21 cellular contexts compared by ENCODE assay signal in the genomic region with DNA sequence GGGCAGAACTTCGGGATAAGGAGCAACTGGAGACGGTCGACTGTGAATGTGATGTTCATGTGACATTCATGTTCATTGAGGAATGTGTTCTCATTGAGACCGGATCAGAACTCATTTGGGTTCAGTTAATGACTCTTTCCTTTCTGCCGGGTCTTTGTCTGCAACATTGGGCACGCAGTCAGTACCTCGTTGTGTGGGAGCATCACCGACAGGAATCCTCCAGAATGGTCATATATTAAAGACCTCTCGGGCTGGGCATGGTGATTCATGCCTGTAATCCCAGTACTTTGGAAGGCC.
DNase-seq lines count a peak whose midpoint lies in the region; ATAC-seq and TF ChIP-seq lines count a peak whose summit lies in the region.
"Had no signal": no experiment of that assay in that cellular context is flagged by ENCODE, and none has a peak within 500 bp of the region (broad histone marks: within the 10 kb centered on the region; RNA-seq: fewer than 3 reads in every experiment).

No MANE protein-coding gene starts in this region.

- RAD21 ChIA-PET in HCT116 (lab: Charles Lee; ENCODE audit: low non-redundant PET in 1 of 2, low total read pairs in 2 of 2, uncharacterized antibody in 2 of 2, unreplicated experiment in 2 of 2) = no interaction called here

- H3K4me2 ChIP-seq in HCT116 (ENCODE audit: low read length) (peak overlapping the region; percentile 12; the same call in 1 of the 2 replicates), PC-9 (no peak overlapping the region)
- H3K4me2 ChIP-seq: A549 had no signal

- H3K27me3 ChIP-seq in HCT116 (ENCODE audit: insufficient read depth, low read length) (no peaks in the 10 kb centered on the region), PC-9 (ENCODE audit: insufficient read depth, low read depth) (no peaks in the 10 kb centered on the region), uterus (no peaks in the 10 kb centered on the region)

- H3K4me3 Mint-ChIP-seq in effector memory CD8-positive, alpha-beta T cell = no peak overlapping the region
- H3K4me3 Mint-ChIP-seq in nephron progenitor cell = peak overlapping the region; percentile 11
- H3K4me3 Mint-ChIP-seq: B cell, CD14-positive monocyte had no signal

- POLR2A ChIA-PET in HCT116 (lab: Charles Lee) = interaction anchor here (0.5 to 0.9 kb wide), 2 partner anchors 31 to 80 kb away, joined by 4 to 5 read pairs; no protein-coding TSS in a partner anchor
- POLR2A ChIA-PET in PC-9 (lab: Charles Lee; ENCODE audit: unreplicated experiment) = no interaction called here

- H3K27ac Mint-ChIP-seq in effector memory CD8-positive, alpha-beta T cell = peak overlapping the region; percentile 62 to 86
- peak overlapping the region; percentile 64 for H3K27ac Mint-ChIP-seq in nephron progenitor cell
- H3K27ac Mint-ChIP-seq: B cell, CD14-positive monocyte had no signal

- H3K9ac ChIP-seq in HCT116 (ENCODE audit: low read length) = no peak overlapping the region

- peaks cover 44 to 70% of the 10 kb centered on the region in 2 donors for H3K4me1 Mint-ChIP-seq in effector memory CD8-positive, alpha-beta T cell (ENCODE audit: low read depth in 2 of 2)
- peaks cover 52% of the 10 kb centered on the region for H3K4me1 Mint-ChIP-seq in nephron progenitor cell

- H3K27me3 Mint-ChIP-seq in effector memory CD8-positive, alpha-beta T cell = no peaks in the 10 kb centered on the region
- peaks cover 30% of the 10 kb centered on the region for H3K27me3 Mint-ChIP-seq in nephron progenitor cell (ENCODE audit: low read depth, poor library complexity)
- H3K27me3 Mint-ChIP-seq: B cell had no signal

- no peak overlapping the region for H3K27ac ChIP-seq in HCT116 (ENCODE audit: low read depth, low read length)
- H3K27ac ChIP-seq in PC-9 = no peak overlapping the region
- no peak overlapping the region for H3K27ac ChIP-seq in uterus
- H3K27ac ChIP-seq: A549 had no signal

- peak; percentile 86 for DNase-seq in DMS53 (lab: John Stamatoyannopoulos, UW)
- no peak for DNase-seq in HCT116 (ENCODE audit: low read depth, low spot score)
- DNase-seq in effector memory CD8-positive, alpha-beta T cell = no peak
- no peak for DNase-seq in nephron progenitor cell
- no peak for DNase-seq in left lobe of liver (ENCODE audit: low spot score)
- DNase-seq in PC-9 = no peak
- no peak for DNase-seq in inferior parietal cortex (ENCODE audit: extremely low spot score)
- DNase-seq in uterus = no peak
- DNase-seq: COR-L47, DND-41, Kasumi-1, NCI-H1694 treated with DMSO at 0.1 percent for 48 hours, NCI-H2081 treated with DMSO at 0.1 percent for 48 hours, NCI-H2171 treated with DMSO at 0.1 percent for 48 hours, NCI-H446, NCI-H526, OCI-M1, Right ventricle myocardium superior had no signal

- H3K79me2 ChIP-seq in HCT116 (ENCODE audit: insufficient read depth, low read length) (no peaks in the 10 kb centered on the region), PC-9 (ENCODE audit: low read depth) (no peaks in the 10 kb centered on the region)

- no peaks in the 10 kb centered on the region for H3K9me3 Mint-ChIP-seq in effector memory CD8-positive, alpha-beta T cell
- H3K9me3 Mint-ChIP-seq in nephron progenitor cell = peaks cover 10% of the 10 kb centered on the region

- H3F3A ChIP-seq in PC-9 (ENCODE audit: insufficient read depth, low read depth) = no peaks in the 10 kb centered on the region

- BruUV-seq in HCT116 (replicated peaks; lab: Mats Ljungman, UMichigan) = no TSS peak
- BruUV-seq in PC-9 (replicated peaks; lab: Mats Ljungman, UMichigan) = no TSS peak

- no peaks in the 10 kb centered on the region for H3K9me2 ChIP-seq in HCT116 (ENCODE audit: insufficient read depth)
- H3K9me2 ChIP-seq in PC-9 (ENCODE audit: insufficient read depth) = no peaks in the 10 kb centered on the region

- intact Hi-C loops in HCT116 (cut with micrococcal nuclease) = no loop called here
- intact Hi-C loops in PC-9 (cut with micrococcal nuclease; ENCODE audit: unreplicated experiment) = no loop called here
- intact Hi-C loops in uterus (cut with DNase I; ENCODE audit: low total_unique reads) = no loop called here

- CTCF ChIA-PET in HCT116 (lab: Charles Lee) = no interaction called here
- CTCF ChIA-PET in PC-9 (lab: Charles Lee) = no interaction called here

- H3K4me1 ChIP-seq in HCT116 (ENCODE audit: control insufficient read depth in 1 of 2, insufficient read depth in 2 of 2, low read length in 2 of 2) (peaks cover 7 to 12% of the 10 kb centered on the region in 2 experiments), PC-9 (replicated peaks; ENCODE audit: insufficient read depth) (no peaks in the 10 kb centered on the region), uterus (no peaks in the 10 kb centered on the region)
- H3K4me1 ChIP-seq: A549 had no signal

- H2AFZ ChIP-seq in HCT116 (ENCODE audit: low read depth, low read length, poor library complexity, severe bottlenecking) = no peak overlapping the region
- no peak overlapping the region for H2AFZ ChIP-seq in PC-9

- no peak for TF ChIP-seq RAD21 in HCT116 (IDR thresholded peaks at IDR 0.05; ENCODE audit: low read depth)

- TF ChIP-seq POLR2A in HCT116 (IDR thresholded peaks at IDR 0.05; ENCODE audit: borderline replicate concordance, extremely low read depth, insufficient read depth, insufficient read length) (no peak), uterus (IDR thresholded peaks at IDR 0.05) (no peak)

- ATAC-seq in HCT116 = no peak
- no peak for ATAC-seq in effector memory CD8-positive, alpha-beta T cell (replicated peaks)
- ATAC-seq in left lobe of liver = no peak
- ATAC-seq: A549 had no signal

- H3K9me3 ChIP-seq in HCT116 (ENCODE audit: control insufficient read depth in 1 of 2, insufficient read depth in 1 of 2, low read depth in 1 of 2, low read length in 2 of 2) (peaks cover 0 to 6% of the 10 kb centered on the region in 2 experiments; a peak in 1 of 4 replicates), PC-9 (ENCODE audit: insufficient read depth, low read depth) (no peaks in the 10 kb centered on the region), uterus (no peaks in the 10 kb centered on the region)

- peaks cover 9% of the 10 kb centered on the region for H3K36me3 Mint-ChIP-seq in effector memory CD8-positive, alpha-beta T cell (ENCODE audit: insufficient read depth)
- peaks cover 11% of the 10 kb centered on the region for H3K36me3 Mint-ChIP-seq in nephron progenitor cell (ENCODE audit: low read depth)

- H3K4me3 ChIP-seq in HCT116 (replicated peaks in 1 of 2; ENCODE audit: low read depth in 1 of 2, low read length in 2 of 2) = no peak overlapping the region
- H3K4me3 ChIP-seq in PC-9 = no peak overlapping the region
- no peak overlapping the region for H3K4me3 ChIP-seq in uterus
- H3K4me3 ChIP-seq: A549 had no signal

- H3K36me3 ChIP-seq in HCT116 (ENCODE audit: control insufficient read depth in 1 of 2, insufficient read depth in 2 of 2, low read length in 2 of 2) (no peaks in the 10 kb centered on the region), PC-9 (ENCODE audit: low read depth) (no peaks in the 10 kb centered on the region), uterus (no peaks in the 10 kb centered on the region)

- H4K20me1 ChIP-seq in HCT116 (ENCODE audit: insufficient read depth) (no peaks in the 10 kb centered on the region), PC-9 (ENCODE audit: insufficient read depth) (no peaks in the 10 kb centered on the region)

- TF ChIP-seq CTCF in HCT116 (IDR thresholded peaks at IDR 0.05 in 2 of 3, conservative IDR thresholded peaks at IDR 0.05 in 1 of 3; ENCODE audit: borderline replicate concordance in 1 of 3, insufficient read depth in 1 of 3, low read depth in 2 of 3, low read length in 2 of 3) (no peak), nephron progenitor cell (IDR thresholded peaks at IDR 0.05) (no peak), PC-9 (conservative IDR thresholded peaks at IDR 0.05) (no peak), uterus (IDR thresholded peaks at IDR 0.05) (no peak)

TF ChIP-seq in HCT116, 20 proteins besides CTCF, POLR2A, EP300 and RAD21 (continues in another document):
- TF ChIP-seq, protein P1, sequence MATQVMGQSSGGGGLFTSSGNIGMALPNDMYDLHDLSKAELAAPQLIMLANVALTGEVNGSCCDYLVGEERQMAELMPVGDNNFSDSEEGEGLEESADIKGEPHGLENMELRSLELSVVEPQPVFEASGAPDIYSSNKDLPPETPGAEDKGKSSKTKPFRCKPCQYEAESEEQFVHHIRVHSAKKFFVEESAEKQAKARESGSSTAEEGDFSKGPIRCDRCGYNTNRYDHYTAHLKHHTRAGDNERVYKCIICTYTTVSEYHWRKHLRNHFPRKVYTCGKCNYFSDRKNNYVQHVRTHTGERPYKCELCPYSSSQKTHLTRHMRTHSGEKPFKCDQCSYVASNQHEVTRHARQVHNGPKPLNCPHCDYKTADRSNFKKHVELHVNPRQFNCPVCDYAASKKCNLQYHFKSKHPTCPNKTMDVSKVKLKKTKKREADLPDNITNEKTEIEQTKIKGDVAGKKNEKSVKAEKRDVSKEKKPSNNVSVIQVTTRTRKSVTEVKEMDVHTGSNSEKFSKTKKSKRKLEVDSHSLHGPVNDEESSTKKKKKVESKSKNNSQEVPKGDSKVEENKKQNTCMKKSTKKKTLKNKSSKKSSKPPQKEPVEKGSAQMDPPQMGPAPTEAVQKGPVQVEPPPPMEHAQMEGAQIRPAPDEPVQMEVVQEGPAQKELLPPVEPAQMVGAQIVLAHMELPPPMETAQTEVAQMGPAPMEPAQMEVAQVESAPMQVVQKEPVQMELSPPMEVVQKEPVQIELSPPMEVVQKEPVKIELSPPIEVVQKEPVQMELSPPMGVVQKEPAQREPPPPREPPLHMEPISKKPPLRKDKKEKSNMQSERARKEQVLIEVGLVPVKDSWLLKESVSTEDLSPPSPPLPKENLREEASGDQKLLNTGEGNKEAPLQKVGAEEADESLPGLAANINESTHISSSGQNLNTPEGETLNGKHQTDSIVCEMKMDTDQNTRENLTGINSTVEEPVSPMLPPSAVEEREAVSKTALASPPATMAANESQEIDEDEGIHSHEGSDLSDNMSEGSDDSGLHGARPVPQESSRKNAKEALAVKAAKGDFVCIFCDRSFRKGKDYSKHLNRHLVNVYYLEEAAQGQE (IDR thresholded peaks at IDR 0.05; ENCODE audit: low read depth) = no peak
- no peak for TF ChIP-seq TCF7L2 (IDR thresholded peaks at IDR 0.05; ENCODE audit: borderline replicate concordance, extremely low read depth, insufficient read depth, insufficient read length)
- TF ChIP-seq CBX3 (IDR thresholded peaks at IDR 0.05; ENCODE audit: low read depth) = no peak
- no peak for TF ChIP-seq JUND (IDR thresholded peaks at IDR 0.05)
- TF ChIP-seq SP1 (IDR thresholded peaks at IDR 0.05; ENCODE audit: low read depth) = no peak
- TF ChIP-seq, protein P2, sequence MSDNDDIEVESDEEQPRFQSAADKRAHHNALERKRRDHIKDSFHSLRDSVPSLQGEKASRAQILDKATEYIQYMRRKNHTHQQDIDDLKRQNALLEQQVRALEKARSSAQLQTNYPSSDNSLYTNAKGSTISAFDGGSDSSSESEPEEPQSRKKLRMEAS (IDR thresholded peaks at IDR 0.05) = no peak
